ENCODE assay signal across 8 cellular contexts in the genomic region with DNA sequence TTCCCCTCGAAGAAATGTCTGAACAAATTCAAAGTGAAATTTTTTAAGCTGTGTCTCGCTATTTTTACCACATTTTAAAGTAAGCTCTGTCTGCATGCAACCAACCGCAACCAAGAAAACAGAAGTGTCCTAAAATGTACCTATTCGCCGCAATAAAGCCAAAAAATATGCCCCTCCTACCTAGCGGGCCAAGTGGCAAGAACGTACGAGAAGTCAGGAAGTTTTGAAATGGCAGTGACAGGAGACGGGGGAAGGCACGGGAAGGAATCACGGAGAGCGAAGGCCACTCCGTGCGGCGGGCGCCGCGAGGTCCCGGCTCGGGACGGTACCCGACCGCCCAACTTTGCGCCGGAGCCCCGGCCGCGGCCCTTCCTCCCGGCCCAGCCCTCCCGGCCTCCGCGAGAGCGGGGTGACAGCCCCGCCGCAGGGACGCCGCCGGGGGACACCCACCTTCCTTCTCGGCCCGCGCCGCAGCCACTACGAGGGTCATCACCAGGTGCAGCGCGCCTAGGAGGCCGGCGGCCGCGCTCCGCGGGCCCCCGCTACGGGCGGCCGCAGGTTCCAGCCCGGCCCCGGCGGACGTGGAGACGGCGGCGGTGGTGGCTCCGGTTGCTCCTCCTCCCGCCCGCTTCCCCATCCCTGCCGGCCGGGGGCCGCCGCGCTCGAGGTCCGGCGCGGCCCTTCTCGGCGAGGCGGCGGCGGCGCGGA. TPM values are rescaled to one million over a fixed set of nuclear protein-coding genes. Genes with fewer than 3 reads are reported as not detected.
A peak's percentile ranks its signal among the peaks of the same experiment; 100 is the strongest.
DNase-seq lines count a peak whose midpoint lies in the region; ATAC-seq and TF ChIP-seq lines count a peak whose summit lies in the region.

No MANE protein-coding gene starts in this region.

- peaks cover 2% of the 10 kb centered on the region; the same call in 1 of the 2 replicates for H3K4me1 ChIP-seq in IMR-90 (ENCODE audit: control insufficient read depth, insufficient read depth, low read length)

- H3K14ac ChIP-seq in IMR-90 (replicated peaks; ENCODE audit: low read depth, low read length): peak overlapping the region; percentile 91

- peak overlapping the region; percentile 64 for H3K18ac ChIP-seq in IMR-90 (ENCODE audit: low read depth, low read length)

- H3K9ac ChIP-seq in IMR-90 (ENCODE audit: low read depth, low read length): peak overlapping the region; percentile 92

- intact Hi-C loops in IMR-90 (cut with micrococcal nuclease): loop anchor here (2.0 to 10.0 kb wide), 5 partner anchors 152 to 392 kb away; no protein-coding TSS in a partner anchor

- DNase-seq in ELF-1 (ENCODE audit: low read depth, low spot score) (peak; percentile 53), IMR-90 (peak; percentile 17), astrocyte of the spinal cord (ENCODE audit: low read depth, low spot score) (peak; percentile 33), iPS-NIHi11 (ENCODE audit: low spot score) (peak; percentile 82), NCI-H187 (lab: John Stamatoyannopoulos, UW) (no peak)
- peak; percentile 66 for DNase-seq in T-helper 2 cell treated with Interferon-gamma antibody and Interleukin-4, amounts not matched to agents 5 μg/mL and 100 μg/mL, for 36 hours (ENCODE audit: low spot score)
- DNase-seq in stimulated activated CD4-positive, alpha-beta T cell treated with anti-CD3 and anti-CD28 coated beads, Interleukin-12 subunit alpha, Interleukin-12 subunit beta, amount 100 ng/mL, for 4 hours: peak; percentile 42

- H3K4me2 ChIP-seq in IMR-90 (ENCODE audit: low read depth, low read length): peak overlapping the region; percentile 90

- peak overlapping the region; percentile 92 for H3K56ac ChIP-seq in IMR-90 (ENCODE audit: extremely low read depth, insufficient read depth, low read length)

- H3K27me3 ChIP-seq in IMR-90 (ENCODE audit: control insufficient read depth, insufficient read depth, low read length): no peaks in the 10 kb centered on the region

- H3K9me3 ChIP-seq in IMR-90 (ENCODE audit: control insufficient read depth, insufficient read depth, low read length): no peaks in the 10 kb centered on the region

- TF ChIP-seq POLR2A in IMR-90 (IDR thresholded peaks at IDR 0.05; ENCODE audit: low read depth, low read length): no peak

- H3K79me1 ChIP-seq in IMR-90 (ENCODE audit: low read depth in 1 of 2, low read length in 2 of 2): peaks cover 10 to 30% of the 10 kb centered on the region in 2 experiments; a peak in 3 of 4 replicates

- peak overlapping the region; percentile 74 for H3K23ac ChIP-seq in IMR-90 (ENCODE audit: low read depth, low read length)

- no TSS peak for BruUV-seq in IMR-90 (replicated peaks; lab: Mats Ljungman, UMichigan)

- peak overlapping the region; percentile 89 for H2BK120ac ChIP-seq in IMR-90 (ENCODE audit: low read depth, low read length)

- no peaks in the 10 kb centered on the region for H3K27me3 Mint-ChIP-seq in T-helper 2 cell treated with Interferon-gamma antibody and Interleukin-4, amounts not matched to agents 5 μg/mL and 100 μg/mL, for 36 hours (ENCODE audit: low read depth)

- in situ Hi-C loops in IMR-90 (cut with MboI; ENCODE audit: low sequenced_read_pairs): no loop called here
- in situ Hi-C loops in astrocyte of the spinal cord (cut with HindIII; ENCODE audit: low sequenced_read_pairs): no loop called here

- 0% methylated on average over 33 of the region's 81 CpGs; no CpG with 5 or more reads in 1 of the 2 experiments for WGBS in IMR-90 (ENCODE audit: extremely low coverage in 2 of 2, insufficient read length in 1 of 2), 2 experiments

- H2BK15ac ChIP-seq in IMR-90 (ENCODE audit: low read depth, low read length): 0 out of 3 replicates have a peak overlapping the region, but pooled peaks have one; percentile 74

- H3K4me3 ChIP-seq in IMR-90 (ENCODE audit: insufficient read depth, low read depth, low read length) (peak overlapping the region; percentile 87), astrocyte of the spinal cord (ENCODE audit: low read depth, low read length) (peak overlapping the region; percentile 85)

- CTCF ChIA-PET in IMR-90 (lab: Yijun Ruan, JAX): no interaction called here

- peak overlapping the region; percentile 83 to 92; a peak in 2 of 4 replicates for H4K8ac ChIP-seq in IMR-90 (ENCODE audit: low read depth in 2 of 2, low read length in 2 of 2)

- H2AFZ ChIP-seq in IMR-90 (replicated peaks; ENCODE audit: low read length, poor library complexity): peak overlapping the region; percentile 99

- TF ChIP-seq RAD21 in IMR-90 (IDR thresholded peaks at IDR 0.05; ENCODE audit: low read length): peak; percentile 16; the same call in 1 of the 2 replicates

- peak overlapping the region; percentile 96 for H3K27ac Mint-ChIP-seq in T-helper 2 cell treated with Interferon-gamma antibody and Interleukin-4, amounts not matched to agents 5 μg/mL and 100 μg/mL, for 36 hours

- H3K27ac ChIP-seq in IMR-90 (ENCODE audit: insufficient read depth, low read length): peak overlapping the region; percentile 98

- peak overlapping the region; percentile 92 for H3K4ac ChIP-seq in IMR-90 (ENCODE audit: low read depth, low read length)

- dilution Hi-C loops in IMR-90 (cut with HindIII; ENCODE audit: low sequenced_read_pairs, unreplicated experiment): no loop called here

- H3K4me3 Mint-ChIP-seq in T-helper 2 cell treated with Interferon-gamma antibody and Interleukin-4, amounts not matched to agents 5 μg/mL and 100 μg/mL, for 36 hours: peak overlapping the region; percentile 97

- peaks cover 5% of the 10 kb centered on the region for H3K36me3 Mint-ChIP-seq in T-helper 2 cell treated with Interferon-gamma antibody and Interleukin-4, amounts not matched to agents 5 μg/mL and 100 μg/mL, for 36 hours (ENCODE audit: low read depth)

- H4K91ac ChIP-seq in IMR-90 (ENCODE audit: insufficient read depth, low read depth, low read length): peak overlapping the region; percentile 86

- TF ChIP-seq CTCF in IMR-90 (conservative IDR thresholded peaks at IDR 0.05; ENCODE audit: low read depth, low read length): no peak
- no peak for TF ChIP-seq CTCF in astrocyte of the spinal cord (IDR thresholded peaks at IDR 0.05; ENCODE audit: low read depth, low read length)

- H4K5ac ChIP-seq in IMR-90 (ENCODE audit: low read depth, low read length): peak overlapping the region; percentile 39; the same call in 1 of the 2 replicates

- H3K4me1 Mint-ChIP-seq in T-helper 2 cell treated with Interferon-gamma antibody and Interleukin-4, amounts not matched to agents 5 μg/mL and 100 μg/mL, for 36 hours (ENCODE audit: low read depth): peaks cover 33% of the 10 kb centered on the region

- ATAC-seq in GM21529 (IDR thresholded peaks at IDR 0.05; ENCODE audit: unreplicated experiment): peak; percentile 26
- peak; percentile 56 for ATAC-seq in IMR-90 (ENCODE audit: low read depth)

- POLR2A ChIA-PET in IMR-90 (lab: Charles Lee; ENCODE audit: unreplicated experiment): no interaction called here

- peaks cover 26% of the 10 kb centered on the region for H4K20me1 ChIP-seq in IMR-90 (ENCODE audit: insufficient read depth, low read length)

- peaks cover 3% of the 10 kb centered on the region for H3K9me1 ChIP-seq in IMR-90 (ENCODE audit: insufficient read depth, low read length)

- H3K36me3 ChIP-seq in IMR-90 (ENCODE audit: control insufficient read depth, insufficient read depth, low read length): no peaks in the 10 kb centered on the region

- H2AK9ac ChIP-seq in IMR-90 (replicated peaks; ENCODE audit: low read depth, low read length, poor library complexity): peak overlapping the region; percentile 95

- no peak overlapping the region; the same call in 1 of the 2 replicates for H2AK5ac ChIP-seq in IMR-90 (ENCODE audit: low read depth, low read length)

- peak overlapping the region; percentile 99 for H2BK5ac ChIP-seq in IMR-90 (ENCODE audit: low read depth, low read length, poor library complexity, severe bottlenecking)

- no peaks in the 10 kb centered on the region for H3K9me3 Mint-ChIP-seq in T-helper 2 cell treated with Interferon-gamma antibody and Interleukin-4, amounts not matched to agents 5 μg/mL and 100 μg/mL, for 36 hours

- H2BK20ac ChIP-seq in IMR-90 (ENCODE audit: low read depth, low read length): no peak overlapping the region

TF ChIP-seq in IMR-90, 13 proteins besides CTCF, POLR2A, EP300 and RAD21:
- TF ChIP-seq MAFK (IDR thresholded peaks at IDR 0.05; ENCODE audit: low read depth, low read length) (no peak), MAZ (IDR thresholded peaks at IDR 0.05; ENCODE audit: borderline replicate concordance, low read depth, low read length) (peak; percentile 24; the same call in 1 of the 2 replicates)

RNA-seq across cellular contexts. Expression of a gene that starts 0.6 kb away (rescaled TPM):
- total RNA-seq in IMR-90 (2012; rRNA removed): 13.3 and 18.9 TPM in 2 replicates
- polyA plus RNA-seq in IMR-90 (2012; rRNA removed): 14.0 TPM in 2 replicates
- polyA plus RNA-seq in IMR-90 (2012; cell fraction: cytosol; rRNA removed): 3.5 and 6.7 TPM in 2 replicates
- 16.5 and 40.8 TPM in 2 replicates for polyA plus RNA-seq in IMR-90 (2012; cell fraction: nucleus; rRNA removed; ENCODE audit: low replicate concordance)

Comparison
In these comparisons a context has a peak if more than half of its experiments do, and no peak if none do; other contexts are left out.
1. DNase-seq: peak in ELF-1 (single experiment), IMR-90 (single experiment), T-helper 2 cell treated with Interferon-gamma antibody and Interleukin-4, amounts not matched to agents 5 μg/mL and 100 μg/mL, for 36 hours (single experiment), astrocyte of the spinal cord (single experiment), iPS-NIHi11 (single experiment) and stimulated activated CD4-positive, alpha-beta T cell treated with anti-CD3 and anti-CD28 coated beads, Interleukin-12 subunit alpha, Interleukin-12 subunit beta, amount 100 ng/mL, for 4 hours (single experiment); none in NCI-H187 (0 of 2).